In the genomic region with DNA sequence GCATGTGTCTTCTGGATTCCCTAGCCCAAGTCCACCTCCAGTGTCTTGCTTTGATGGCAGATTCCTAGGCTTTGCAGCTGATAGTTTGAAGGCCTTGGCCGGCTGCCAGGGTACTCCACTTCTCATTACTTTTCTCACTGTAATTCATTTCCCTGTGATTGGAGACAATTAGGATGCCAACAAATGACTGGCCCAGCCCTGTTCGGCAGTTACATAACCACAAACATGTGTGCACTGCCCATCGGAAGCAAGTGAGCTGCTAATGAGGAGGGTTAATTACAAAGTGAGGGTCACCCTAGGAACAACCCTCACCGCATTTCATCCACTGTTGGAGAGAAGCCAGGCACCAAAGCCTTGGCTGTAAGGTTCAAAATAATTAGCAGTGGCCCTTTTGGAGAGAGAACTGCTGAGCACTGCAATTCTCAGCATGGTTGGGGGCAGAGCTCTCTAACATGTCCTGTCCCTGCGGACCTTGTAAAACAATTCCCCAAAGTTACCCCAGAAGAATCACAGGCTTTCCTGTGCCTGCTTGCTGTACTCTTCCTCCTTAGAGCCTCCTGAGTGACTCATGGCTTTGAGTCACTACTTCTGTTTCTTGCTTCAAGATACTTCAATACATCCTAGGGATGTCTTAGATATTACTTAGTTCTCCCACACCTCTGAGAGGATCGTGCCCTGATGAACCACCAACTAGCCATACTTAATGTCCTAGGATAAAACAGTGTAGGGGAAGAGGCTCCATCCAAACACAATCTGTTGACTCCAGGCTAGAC, we compare ENCODE assay signal across 11 cellular contexts.
DNase-seq lines count a peak whose midpoint lies in the region; ATAC-seq lines count a peak whose summit lies in the region.
"Had no signal": no experiment of that assay in that cellular context is flagged by ENCODE, and none has a peak within 500 bp of the region (broad histone marks: within the 10 kb centered on the region; RNA-seq: fewer than 3 reads in every experiment).

No MANE protein-coding gene starts in this region.

- no peaks in the 10 kb centered on the region for H4K20me1 ChIP-seq in BLaER1 treated with 17β-estradiol and CSF1 and Interleukin-3, amounts not matched to agents 10 nM and 100 nM

- H3K36me3 ChIP-seq in BLaER1 treated with 17β-estradiol and CSF1 and Interleukin-3, amounts not matched to agents 10 nM and 100 nM: no peaks in the 10 kb centered on the region
- no peaks in the 10 kb centered on the region for H3K36me3 ChIP-seq in HAP-1 (replicated peaks)
- H3K36me3 ChIP-seq: left ventricle myocardium inferior had no signal

- no peak for ATAC-seq in GM21381 (IDR thresholded peaks at IDR 0.05; ENCODE audit: unreplicated experiment)
- ATAC-seq: stimulated activated naive CD8-positive, alpha-beta T cell treated with anti-CD3 and anti-CD28 coated beads, Interleukin-15, Interleukin-2, amounts not matched to agents 100 U/mL and 50 U/mL, for 24 hours had no signal

- peaks cover 29 to 41% (median 34%) of the 10 kb centered on the region in 10 experiments for H3K4me1 ChIP-seq in BLaER1 treated with 17β-estradiol and CSF1 and Interleukin-3, amounts not matched to agents 10 nM and 100 nM
- no peaks in the 10 kb centered on the region for H3K4me1 ChIP-seq in HAP-1
- H3K4me1 ChIP-seq: left ventricle myocardium inferior had no signal

- DNase-seq in LoVo (ENCODE audit: low spot score) (peak; percentile 21), RPMI7951 (ENCODE audit: low read depth) (peak; percentile 75), hepatic stellate cell (ENCODE audit: low spot score) (peak; percentile 24), NCI-H82 (lab: John Stamatoyannopoulos, UW) (no peak), HAP-1 (ENCODE audit: low spot score in 2 of 2) (no peak)
- DNase-seq in activated CD4-positive, alpha-beta T cell treated with anti-CD3 and anti-CD28 coated beads for 48 hours: no peak
- DNase-seq: left ventricle myocardium inferior; stimulated activated naive CD8-positive, alpha-beta T cell treated with anti-CD3 and anti-CD28 coated beads, Interleukin-15, Interleukin-2, amounts not matched to agents 100 U/mL and 50 U/mL, for 24 hours had no signal

- no peak overlapping the region for H3K27ac ChIP-seq in BLaER1 treated with 17β-estradiol and CSF1 and Interleukin-3, amounts not matched to agents 10 nM and 100 nM
- H3K27ac ChIP-seq: left ventricle myocardium inferior had no signal

- H3K4me3 ChIP-seq in BLaER1 treated with 17β-estradiol and CSF1 and Interleukin-3, amounts not matched to agents 10 nM and 100 nM: no peak overlapping the region
- H3K4me3 ChIP-seq in HAP-1: no peak overlapping the region
- H3K4me3 ChIP-seq: left ventricle myocardium inferior, skin epidermis had no signal

- peaks cover 0 to 11% (median 0%) of the 10 kb centered on the region in 11 experiments; a peak in 3 of 22 replicates for H3K9me3 ChIP-seq in BLaER1 treated with 17β-estradiol and CSF1 and Interleukin-3, amounts not matched to agents 10 nM and 100 nM (replicated peaks in 1 of 11)
- no peaks in the 10 kb centered on the region for H3K9me3 ChIP-seq in HAP-1
- H3K9me3 ChIP-seq: left ventricle myocardium inferior had no signal

- in situ Hi-C loops in HAP-1 (cut with MboI; ENCODE audit: low sequenced_read_pairs): no loop called here

- no peaks in the 10 kb centered on the region for H3K27me3 ChIP-seq in BLaER1 treated with 17β-estradiol and CSF1 and Interleukin-3, amounts not matched to agents 10 nM and 100 nM
- H3K27me3 ChIP-seq in HAP-1 (ENCODE audit: low read depth): no peaks in the 10 kb centered on the region

- peak overlapping the region in 10 of 11 experiments; percentile 7 to 61 (median 20); a peak in 18 of 22 replicates for H3K4me2 ChIP-seq in BLaER1 treated with 17β-estradiol and CSF1 and Interleukin-3, amounts not matched to agents 10 nM and 100 nM

- H3K9ac ChIP-seq in BLaER1 treated with 17β-estradiol and CSF1 and Interleukin-3, amounts not matched to agents 10 nM and 100 nM: no peak overlapping the region

Comparison
In these comparisons a context has a peak if more than half of its experiments do, and no peak if none do; other contexts are left out.
1. DNase-seq: peak in LoVo (single experiment), RPMI7951 (single experiment) and hepatic stellate cell (single experiment); none in activated CD4-positive, alpha-beta T cell treated with anti-CD3 and anti-CD28 coated beads for 48 hours (single experiment), NCI-H82 (single experiment) and HAP-1 (0 of 2).